In the genomic region with DNA sequence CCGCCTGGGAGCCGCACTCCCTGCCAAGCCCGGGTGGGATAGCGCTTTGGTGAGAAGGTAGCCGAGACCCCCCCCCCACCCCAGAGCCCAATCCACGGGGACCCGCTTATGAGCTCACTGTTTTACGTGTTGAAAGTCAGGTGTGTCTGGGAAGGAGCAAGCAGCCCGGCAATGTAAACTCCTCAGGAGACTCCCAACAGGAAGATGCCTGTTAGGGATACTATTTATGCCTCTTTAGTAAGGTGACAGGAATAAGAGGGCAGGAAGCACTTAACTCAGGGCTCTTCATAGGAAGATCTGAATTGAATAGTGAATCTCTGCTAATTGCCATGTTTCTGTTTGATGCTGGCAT, we compare ENCODE assay signal across 8 cellular contexts. TPM values are rescaled to one million over a fixed set of nuclear protein-coding genes. Genes with fewer than 3 reads are reported as not detected.
DNase-seq lines count a peak whose midpoint lies in the region; ATAC-seq, FAIRE-seq and TF ChIP-seq lines count a peak whose summit lies in the region.

No MANE protein-coding gene starts in this region.

- peaks cover 3% of the 10 kb centered on the region for H3K36me3 Mint-ChIP-seq in astrocyte (ENCODE audit: low read depth, unreplicated experiment)

- H3K4me1 ChIP-seq in heart right ventricle (peaks cover 0 to 55% (median 20%) of the 10 kb centered on the region in 9 donors), astrocyte (ENCODE audit: insufficient read depth, low read length) (peaks cover 57% of the 10 kb centered on the region), upper lobe of left lung (peaks cover 9 to 31% (median 15%) of the 10 kb centered on the region in 4 donors)

- H3K4me1 Mint-ChIP-seq in astrocyte (ENCODE audit: low read depth, unreplicated experiment) = peaks cover 23% of the 10 kb centered on the region

- intact Hi-C loops in heart right ventricle (cut with DNase I) (loop anchor here in 5 of 10 donors (5.0 to 10.0 kb wide), 3 partner anchors 50 to 53 kb away; no protein-coding TSS in a partner anchor), cardiac septum (cut with DNase I) (loop anchor here (5.0 kb wide), 1 partner anchor 52 kb away; no protein-coding TSS in a partner anchor), head of caudate nucleus (cut with DNase I) (loop anchor here (10.0 kb wide), 1 partner anchor 50 kb away; no protein-coding TSS in a partner anchor)

- ATAC-seq in heart right ventricle (peak in 2 of 8 donors; percentile 2 to 3), upper lobe of left lung (ENCODE audit: low FRiP score in 2 of 2) (no peak)

- no peak overlapping the region for H3K27ac Mint-ChIP-seq in astrocyte (ENCODE audit: unreplicated experiment)

- H2AFZ ChIP-seq in astrocyte (ENCODE audit: low read depth, low read length) = peak overlapping the region; percentile 18

- no peak for TF ChIP-seq EP300 in upper lobe of left lung (IDR thresholded peaks at IDR 0.05)

- peaks cover 47% of the 10 kb centered on the region for H3K79me2 ChIP-seq in astrocyte (ENCODE audit: insufficient read depth, low read length)

- no peak for FAIRE-seq in astrocyte (lab: Jason Lieb, UNC)

- H3K36me3 ChIP-seq in heart right ventricle (no peaks in the 10 kb centered on the region), astrocyte (ENCODE audit: insufficient read depth, low read length) (no peaks in the 10 kb centered on the region), upper lobe of left lung (no peaks in the 10 kb centered on the region)

- H3K4me2 ChIP-seq in astrocyte (ENCODE audit: low read length) = peak overlapping the region; percentile 90

- no peak for DNase-seq in heart right ventricle
- no peak for DNase-seq in cardiac septum (ENCODE audit: low spot score)
- no peak for DNase-seq in astrocyte (ENCODE audit: low read depth)
- peak; percentile 24 for DNase-seq in left kidney (ENCODE audit: low read depth, low spot score)
- DNase-seq in upper lobe of left lung = no peak
- DNase-seq in GM13977 (ENCODE audit: low spot score) = no peak
- no peak for DNase-seq in head of caudate nucleus
- DNase-seq in activated CD4-positive, alpha-beta T cell treated with anti-CD3 and anti-CD28 coated beads, Interleukin-2, amount 50 U/mL, for 4 hours = no peak

- peak overlapping the region; percentile 83 for H3K9ac ChIP-seq in astrocyte (ENCODE audit: low read length)

- H3K4me3 ChIP-seq in heart right ventricle (peak overlapping the region in 9 of 10 donors; percentile 29 to 65 (median 57)), astrocyte (ENCODE audit: insufficient read depth, low read depth, low read length) (peak overlapping the region; percentile 90), upper lobe of left lung (peak overlapping the region in 3 of 4 donors; percentile 31 to 48 (median 37))

- peaks cover 3% of the 10 kb centered on the region for H3K9me3 Mint-ChIP-seq in astrocyte (ENCODE audit: unreplicated experiment)

- H4K20me1 ChIP-seq in astrocyte (ENCODE audit: insufficient read depth, low read length) = peaks cover 25% of the 10 kb centered on the region

- H3K27ac ChIP-seq in heart right ventricle (peak overlapping the region in 6 of 10 donors; percentile 58 to 75 (median 67)), astrocyte (ENCODE audit: low read depth, low read length) (peak overlapping the region; percentile 40), upper lobe of left lung (peak overlapping the region in 1 of 4 donors; percentile 10)

- 1 to 2% methylated on average over 9 of the region's 9 CpGs for WGBS in heart right ventricle, 2 donors
- WGBS in upper lobe of left lung, 2 donors = 0 to 7% methylated on average over 2 to 9 of the region's 9 CpGs

- H3K27me3 ChIP-seq in heart right ventricle (peaks cover 0 to 16% (median 9%) of the 10 kb centered on the region in 7 donors), astrocyte (ENCODE audit: insufficient read depth, low read length) (no peaks in the 10 kb centered on the region), upper lobe of left lung (peaks cover 0 to 5% (median 0%) of the 10 kb centered on the region in 4 donors)

- H3K4me3 Mint-ChIP-seq in astrocyte (ENCODE audit: unreplicated experiment) = peak overlapping the region; percentile 62

- TF ChIP-seq POLR2A in upper lobe of left lung (IDR thresholded peaks at IDR 0.05) = no peak

- TF ChIP-seq CTCF in heart right ventricle (IDR thresholded peaks at IDR 0.05) = no peak
- TF ChIP-seq CTCF in astrocyte (IDR thresholded peaks at IDR 0.05; ENCODE audit: insufficient read depth, low read depth, low read length) = no peak
- TF ChIP-seq CTCF in upper lobe of left lung (IDR thresholded peaks at IDR 0.05) = no peak
- no peak for TF ChIP-seq CTCF in GM13977 (IDR thresholded peaks at IDR 0.05; ENCODE audit: extremely low read depth, insufficient read depth, missing control alignments)

- H3K9me3 ChIP-seq in heart right ventricle (no peaks in the 10 kb centered on the region), astrocyte (ENCODE audit: insufficient read depth, low read depth, low read length) (no peaks in the 10 kb centered on the region), upper lobe of left lung (no peaks in the 10 kb centered on the region)

- peaks cover 11% of the 10 kb centered on the region for H3K27me3 Mint-ChIP-seq in astrocyte (ENCODE audit: low read depth, unreplicated experiment)

- in situ Hi-C loops in GM13977 (cut with MboI; ENCODE audit: low pct_unique_long_range_greater_than_20kb, low sequenced_read_pairs, unreplicated experiment) = no loop called here

RNA-seq across cellular contexts. Expression of a gene that starts 0.4 kb away (rescaled TPM):
- total RNA-seq in heart right ventricle = 1 to 10 TPM; 2.2 to 9.3 (median 3.0) TPM
- 1 to 10 TPM; 1.5 to 2.5 TPM for polyA plus RNA-seq in heart right ventricle
- total RNA-seq in cardiac septum = 4.4 TPM
- total RNA-seq in astrocyte = 4.7 and 6.2 TPM in 2 replicates
- 10 to 100 TPM in 1 of 6 donors, 1 to 10 TPM in 5; 1.4 to 25.1 (median 7.1) TPM for total RNA-seq in upper lobe of left lung

Comparison
In these comparisons a context has a peak if more than half of its experiments do, and no peak if none do; other contexts are left out.
1. H3K4me3 ChIP-seq: peak in every context shown above with its lines; median percentile 90 in astrocyte; 57 in heart right ventricle; 37 in upper lobe of left lung.